Comparison of ENCODE assay signal across 2 cellular contexts in genomic region chr1:78682527-78682926, GRCh38.
TF ChIP-seq lines count a peak whose summit lies in the region.

No MANE protein-coding gene starts in this region.

TF ChIP-seq in IMR-90, 13 proteins besides CTCF, POLR2A, EP300 and RAD21 (continued from another document):
- TF ChIP-seq MXI1 (IDR thresholded peaks at IDR 0.05; ENCODE audit: borderline replicate concordance, low read depth, low read length) (no peak), FOS (IDR thresholded peaks at IDR 0.05; ENCODE audit: low read depth, low read length) (no peak), NFE2L2 (IDR thresholded peaks at IDR 0.05; ENCODE audit: low read depth, low read length) (no peak), RFX5 (IDR thresholded peaks at IDR 0.05; ENCODE audit: low read depth, low read length) (no peak), MAZ (IDR thresholded peaks at IDR 0.05; ENCODE audit: borderline replicate concordance, low read depth, low read length) (no peak), CHD1 (IDR thresholded peaks at IDR 0.05; ENCODE audit: low read depth, low read length) (no peak), RCOR1 (IDR thresholded peaks at IDR 0.05; ENCODE audit: insufficient replicate concordance, low read length) (no peak)
- TF ChIP-seq, protein P1, sequence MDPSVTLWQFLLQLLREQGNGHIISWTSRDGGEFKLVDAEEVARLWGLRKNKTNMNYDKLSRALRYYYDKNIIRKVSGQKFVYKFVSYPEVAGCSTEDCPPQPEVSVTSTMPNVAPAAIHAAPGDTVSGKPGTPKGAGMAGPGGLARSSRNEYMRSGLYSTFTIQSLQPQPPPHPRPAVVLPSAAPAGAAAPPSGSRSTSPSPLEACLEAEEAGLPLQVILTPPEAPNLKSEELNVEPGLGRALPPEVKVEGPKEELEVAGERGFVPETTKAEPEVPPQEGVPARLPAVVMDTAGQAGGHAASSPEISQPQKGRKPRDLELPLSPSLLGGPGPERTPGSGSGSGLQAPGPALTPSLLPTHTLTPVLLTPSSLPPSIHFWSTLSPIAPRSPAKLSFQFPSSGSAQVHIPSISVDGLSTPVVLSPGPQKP (IDR thresholded peaks at IDR 0.05; ENCODE audit: borderline replicate concordance, low read depth, low read length) = no peak

TF ChIP-seq in SK-N-SH treated with all-trans-retinoic acid at 6 μM for 48 hours, 23 proteins besides CTCF, POLR2A, EP300 and RAD21 (continued from another document):
- no peak for TF ChIP-seq PATZ1 (CRISPR knock-in tag; IDR thresholded peaks at IDR 0.05; ENCODE audit: borderline replicate concordance)
